ENCODE assay signal across 7 cellular contexts in genomic region chr6:57821325-57821724, GRCh38.
DNase-seq lines count a peak whose midpoint lies in the region; ATAC-seq and TF ChIP-seq lines count a peak whose summit lies in the region.
"Not testable (repeated sequence)": the region's sequence is repeated elsewhere in the genome, so short reads cannot be mapped to it uniquely, and the experiment has no call there.

No MANE protein-coding gene starts in this region.

- not testable (repeated sequence) for H2BK15ac ChIP-seq in H9 (ENCODE audit: low read depth, low read length)

- not testable (repeated sequence) for H3K36me3 Mint-ChIP-seq in H9 (ENCODE audit: insufficient read depth in 1 of 3, low read depth in 3 of 3); activated CD4-positive, alpha-beta T cell treated with anti-CD3 and anti-CD28 coated beads, Interleukin-2, amount 10 ng/mL, durations not matched to agents 24 days and 14 days (ENCODE audit: low read depth); endodermal cell (ENCODE audit: low read depth); neural progenitor cell; stimulated activated naive B cell treated with anti-CD40 and anti-IgM and Interleukin-4, amounts not matched to agents 10 μg/mL and 1 μg/mL and 100 μg/mL, for 72 hours

- no CpG with 5 or more reads among the region's 21 CpGs for WGBS in H9 (ENCODE audit: extremely low coverage, insufficient read length, low lambda C conversion rate)
- WGBS in HUES64 = 38% methylated on average over 8 of the region's 21 CpGs
- WGBS in endodermal cell (ENCODE audit: insufficient coverage in 1 of 2, insufficient read length in 1 of 2), 2 experiments = 35% methylated on average over 7 of the region's 21 CpGs; no CpG with 5 or more reads in 1 of the 2 experiments

- not testable (repeated sequence) for H3K23me2 ChIP-seq in H9 (ENCODE audit: insufficient read length, low read depth, low read length, poor library complexity, severe bottlenecking)

- H3K27me3 Mint-ChIP-seq in H9 (ENCODE audit: low read depth) = peaks cover 71% of the 10 kb centered on the region
- peaks cover 22% of the 10 kb centered on the region for H3K27me3 Mint-ChIP-seq in activated CD4-positive, alpha-beta T cell treated with anti-CD3 and anti-CD28 coated beads, Interleukin-2, amount 10 ng/mL, durations not matched to agents 24 days and 14 days
- peaks cover 70% of the 10 kb centered on the region for H3K27me3 Mint-ChIP-seq in endodermal cell (ENCODE audit: insufficient read depth)
- peaks cover 25% of the 10 kb centered on the region for H3K27me3 Mint-ChIP-seq in neural progenitor cell (ENCODE audit: insufficient read depth, low read depth)
- peaks cover 29 to 39% of the 10 kb centered on the region in 2 donors for H3K27me3 Mint-ChIP-seq in stimulated activated naive B cell treated with anti-CD40 and anti-IgM and Interleukin-4, amounts not matched to agents 10 μg/mL and 1 μg/mL and 100 μg/mL, for 72 hours

- not testable (repeated sequence) for H3K4me2 ChIP-seq in H9 (ENCODE audit: insufficient read depth, insufficient read length, low read length); neural progenitor cell

- H3K27me3 ChIP-seq in H9 (ENCODE audit: insufficient read depth, low read length) = not testable (repeated sequence)
- H3K27me3 ChIP-seq in HUES64 (ENCODE audit: insufficient read depth, low read length) (peaks cover 49% of the 10 kb centered on the region), endodermal cell (ENCODE audit: control insufficient read depth, insufficient read depth, low read length, poor library complexity, severe bottlenecking) (peaks cover 41% of the 10 kb centered on the region), neural progenitor cell (peaks cover 75% of the 10 kb centered on the region)

- H3K4me3 Mint-ChIP-seq in H9 (peak overlapping the region; percentile 67 to 82), endodermal cell (peak overlapping the region; percentile 52), neural progenitor cell (peak overlapping the region; percentile 59)
- not testable (repeated sequence) for H3K4me3 Mint-ChIP-seq in activated CD4-positive, alpha-beta T cell treated with anti-CD3 and anti-CD28 coated beads, Interleukin-2, amount 10 ng/mL, durations not matched to agents 24 days and 14 days; stimulated activated naive B cell treated with anti-CD40 and anti-IgM and Interleukin-4, amounts not matched to agents 10 μg/mL and 1 μg/mL and 100 μg/mL, for 72 hours

- not testable (repeated sequence) for H2BK5ac ChIP-seq in H9 (ENCODE audit: insufficient read length, low read length)

- not testable (repeated sequence) for H3K27ac Mint-ChIP-seq in H9, endodermal cell, neural progenitor cell
- peak overlapping the region; percentile 34 for H3K27ac Mint-ChIP-seq in activated CD4-positive, alpha-beta T cell treated with anti-CD3 and anti-CD28 coated beads, Interleukin-2, amount 10 ng/mL, durations not matched to agents 24 days and 14 days
- peak overlapping the region; percentile 42 for H3K27ac Mint-ChIP-seq in stimulated activated naive B cell treated with anti-CD40 and anti-IgM and Interleukin-4, amounts not matched to agents 10 μg/mL and 1 μg/mL and 100 μg/mL, for 72 hours

- not testable (repeated sequence) for H3K36me3 ChIP-seq in HUES64 (ENCODE audit: insufficient read depth, low read length); endodermal cell (ENCODE audit: control insufficient read depth, insufficient read depth, low read length); neural progenitor cell

- not testable (repeated sequence) for H2BK120ac ChIP-seq in H9 (ENCODE audit: low read depth, low read length, poor library complexity, severe bottlenecking)

- H3K4me1 ChIP-seq in H9 (ENCODE audit: insufficient read depth, low read length); HUES64 (ENCODE audit: insufficient read depth, low read length); endodermal cell (ENCODE audit: control insufficient read depth, insufficient read depth, low read length); neural progenitor cell: not testable (repeated sequence)

- H2AFZ ChIP-seq in H9 (ENCODE audit: low read length); neural progenitor cell (replicated peaks): not testable (repeated sequence)

- H3T11ph ChIP-seq in H9 (ENCODE audit: low read length) = not testable (repeated sequence)

- H2BK12ac ChIP-seq in H9 (ENCODE audit: insufficient read length, low read depth, low read length) = not testable (repeated sequence)

- not testable (repeated sequence) for H3K9ac ChIP-seq in H9 (ENCODE audit: extremely low read depth, insufficient read length, low read length); HUES64 (ENCODE audit: low read depth, low read length); endodermal cell (ENCODE audit: extremely low read depth, low read length, poor library complexity, severe bottlenecking); neural progenitor cell

- not testable (repeated sequence) for H4K91ac ChIP-seq in H9 (ENCODE audit: insufficient read length, low read depth, low read length)

- not testable (repeated sequence) for H3K4ac ChIP-seq in H9 (ENCODE audit: low read depth, low read length)

- not testable (repeated sequence) for TF ChIP-seq CTCF in H9 (conservative IDR thresholded peaks at IDR 0.05); endodermal cell (conservative IDR thresholded peaks at IDR 0.05); neural progenitor cell (IDR thresholded peaks at IDR 0.05)

- H3K27ac ChIP-seq in H9 (ENCODE audit: insufficient read length, low read depth, low read length); HUES64 (ENCODE audit: low read depth, low read length); endodermal cell (ENCODE audit: low read depth, low read length); neural progenitor cell: not testable (repeated sequence)

- not testable (repeated sequence) for ATAC-seq in stimulated activated naive B cell treated with anti-CD40 and anti-IgM and Interleukin-4, amounts not matched to agents 10 μg/mL and 1 μg/mL and 100 μg/mL, for 72 hours (replicated peaks)

- H3K14ac ChIP-seq in H9 (ENCODE audit: insufficient read depth, low read length) = not testable (repeated sequence)

- not testable (repeated sequence) for DNase-seq in H9; activated CD4-positive, alpha-beta T cell treated with anti-CD3 and anti-CD28 coated beads, Interleukin-2, amount 10 ng/mL, durations not matched to agents 24 days and 14 days; endodermal cell; neural progenitor cell (ENCODE audit: low spot score); stimulated activated naive B cell treated with anti-CD40 and anti-IgM and Interleukin-4, amounts not matched to agents 10 μg/mL and 1 μg/mL and 100 μg/mL, for 72 hours

- not testable (repeated sequence) for H3K23ac ChIP-seq in H9 (ENCODE audit: insufficient read length, low read depth, low read length)

- not testable (repeated sequence) for H4K8ac ChIP-seq in H9 (replicated peaks; ENCODE audit: insufficient read length, low read depth, low read length)

- H2AK5ac ChIP-seq in H9 (ENCODE audit: insufficient read length, low read length) = not testable (repeated sequence)

- not testable (repeated sequence) for H3K18ac ChIP-seq in H9 (ENCODE audit: insufficient read length, low read depth, low read length)

- intact Hi-C loops in activated CD4-positive, alpha-beta T cell treated with anti-CD3 and anti-CD28 coated beads, Interleukin-2, amount 10 ng/mL, durations not matched to agents 24 days and 14 days (cut with micrococcal nuclease) = not testable (repeated sequence)

- H3K56ac ChIP-seq in H9 (ENCODE audit: insufficient read length, low read depth, low read length) = not testable (repeated sequence)

- H4K20me1 ChIP-seq in H9 (ENCODE audit: control insufficient read depth, insufficient read depth, insufficient read length); neural progenitor cell (ENCODE audit: low read depth): not testable (repeated sequence)

- H3F3A ChIP-seq in neural progenitor cell (ENCODE audit: low read depth) = not testable (repeated sequence)

- H3K4me3 ChIP-seq in HUES64 (ENCODE audit: low read length) (peak overlapping the region; percentile 39), iPS-18c (ENCODE audit: insufficient read depth, low read depth, low read length) (peak overlapping the region; percentile 28; the same call in 1 of the 2 replicates)
- H3K4me3 ChIP-seq in endodermal cell (ENCODE audit: low read length); neural progenitor cell: not testable (repeated sequence)

- not testable (repeated sequence) for H4K5ac ChIP-seq in H9 (ENCODE audit: insufficient read length, low read depth, low read length)

- not testable (repeated sequence) for H3K4me1 Mint-ChIP-seq in H9; activated CD4-positive, alpha-beta T cell treated with anti-CD3 and anti-CD28 coated beads, Interleukin-2, amount 10 ng/mL, durations not matched to agents 24 days and 14 days; endodermal cell; neural progenitor cell; stimulated activated naive B cell treated with anti-CD40 and anti-IgM and Interleukin-4, amounts not matched to agents 10 μg/mL and 1 μg/mL and 100 μg/mL, for 72 hours

- H2BK20ac ChIP-seq in H9 (ENCODE audit: low read depth, low read length, poor library complexity, severe bottlenecking) = not testable (repeated sequence)

- H3K79me1 ChIP-seq in H9 (ENCODE audit: insufficient read depth, low read depth, low read length, poor library complexity, severe bottlenecking) = not testable (repeated sequence)

- peaks cover 0 to 25% of the 10 kb centered on the region in 2 experiments; a peak in 2 of 5 replicates for H3K9me3 Mint-ChIP-seq in H9
- H3K9me3 Mint-ChIP-seq in activated CD4-positive, alpha-beta T cell treated with anti-CD3 and anti-CD28 coated beads, Interleukin-2, amount 10 ng/mL, durations not matched to agents 24 days and 14 days; neural progenitor cell; stimulated activated naive B cell treated with anti-CD40 and anti-IgM and Interleukin-4, amounts not matched to agents 10 μg/mL and 1 μg/mL and 100 μg/mL, for 72 hours: not testable (repeated sequence)
- peaks cover 14% of the 10 kb centered on the region for H3K9me3 Mint-ChIP-seq in endodermal cell

- H3K9me3 ChIP-seq in H9 (ENCODE audit: control insufficient read depth, low read depth, low read length); HUES64 (ENCODE audit: insufficient read depth, low read depth, low read length); endodermal cell (ENCODE audit: control insufficient read depth, low read length); iPS-18c (ENCODE audit: control insufficient read depth, insufficient read depth, low read length); neural progenitor cell (ENCODE audit: low read depth): not testable (repeated sequence)

- not testable (repeated sequence) for H3K79me2 ChIP-seq in H9 (ENCODE audit: insufficient read depth, low read length); neural progenitor cell (ENCODE audit: low read depth)
